In the genomic region with DNA sequence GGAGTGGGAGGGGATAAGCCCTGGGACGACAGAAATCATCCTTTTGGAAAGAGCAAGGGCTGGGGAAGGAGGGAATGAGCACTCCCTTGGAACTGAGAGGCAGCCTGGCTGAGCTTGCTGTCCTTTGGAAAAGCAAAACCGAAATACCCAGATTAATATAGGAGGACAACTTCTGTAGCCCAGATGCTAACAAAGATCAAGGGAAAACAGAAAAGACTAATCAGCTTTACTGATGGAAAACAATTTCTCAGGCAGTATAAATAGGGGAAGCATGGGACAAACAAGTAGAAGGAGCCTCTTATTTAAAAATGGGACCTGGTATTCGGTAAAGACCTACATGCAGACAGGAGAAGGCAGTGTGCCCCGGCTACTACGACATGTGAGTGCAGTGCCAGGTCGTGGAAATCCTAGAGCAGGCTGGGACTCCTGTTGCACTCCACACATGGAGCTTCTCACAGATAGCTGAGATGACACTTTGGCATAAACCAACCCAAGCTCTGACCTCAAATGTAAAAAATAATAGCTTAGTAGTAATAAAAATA, we compare ENCODE assay signal across 8 cellular contexts. TPM values are rescaled to one million over a fixed set of nuclear protein-coding genes. Genes with fewer than 3 reads are reported as not detected.
A peak's percentile ranks its signal among the peaks of the same experiment; 100 is the strongest.
DNase-seq lines count a peak whose midpoint lies in the region; ATAC-seq and TF ChIP-seq lines count a peak whose summit lies in the region.

No MANE protein-coding gene starts in this region.

- intact Hi-C loops in IMR-90 (cut with micrococcal nuclease), result loop anchor here (2.0 to 10.0 kb wide), 8 partner anchors 154 to 1218 kb away; no protein-coding TSS in a partner anchor
- intact Hi-C loops in right cardiac atrium (cut with DNase I), result loop anchor here in 1 of 4 donors (5.0 kb wide), 1 partner anchor 325 kb away; no protein-coding TSS in a partner anchor
- intact Hi-C loops in gastrocnemius medialis (cut with DNase I; ENCODE audit: low total_unique reads), result loop anchor here (2.0 to 10.0 kb wide), 2 partner anchors 162 to 1198 kb away; partner anchors contain the start of gene TMX3

- peak overlapping the region in 1 of 2 experiments; percentile 64; a peak in 2 of 4 replicates for H4K8ac ChIP-seq in IMR-90 (ENCODE audit: low read depth in 2 of 2, low read length in 2 of 2)

- H3K4me1 ChIP-seq in IMR-90 (ENCODE audit: control insufficient read depth, insufficient read depth, low read length), result peaks cover 10% of the 10 kb centered on the region
- no peaks in the 10 kb centered on the region for H3K4me1 ChIP-seq in right cardiac atrium (ENCODE audit: control insufficient read depth, insufficient read depth, low read length)
- peaks cover 6 to 13% of the 10 kb centered on the region in 2 donors for H3K4me1 ChIP-seq in gastrocnemius medialis

- H2AK5ac ChIP-seq in IMR-90 (ENCODE audit: low read depth, low read length), result peak overlapping the region; percentile 56; the same call in 1 of the 2 replicates

- ATAC-seq in IMR-90 (ENCODE audit: low read depth) (peak; percentile 66), right cardiac atrium (peak; percentile 81 to 83), gastrocnemius medialis (peak in 1 of 2 donors; percentile 73), HG03432 (IDR thresholded peaks at IDR 0.05; ENCODE audit: unreplicated experiment) (no peak), GM18519 (IDR thresholded peaks at IDR 0.05; ENCODE audit: low FRiP score, unreplicated experiment) (no peak)
- ATAC-seq in activated naive CD8-positive, alpha-beta T cell treated with anti-CD3 and anti-CD28 coated beads, Interleukin-2, amount 10 ng/mL, durations not matched to agents 7 days and 5 days (ENCODE audit: low read depth), result no peak

- in situ Hi-C loops in IMR-90 (cut with MboI; ENCODE audit: low sequenced_read_pairs), result loop anchor here (5.0 to 10.0 kb wide), 4 partner anchors 155 to 1148 kb away; no protein-coding TSS in a partner anchor
- in situ Hi-C loops in gastrocnemius medialis (cut with MboI; ENCODE audit: low sequenced_read_pairs in 4 of 4), result no loop called here

- peak overlapping the region; percentile 96 for H3K4me3 Mint-ChIP-seq in activated naive CD8-positive, alpha-beta T cell treated with anti-CD3 and anti-CD28 coated beads, Interleukin-2, amount 10 ng/mL, durations not matched to agents 7 days and 5 days

- DNase-seq in BJ (ENCODE audit: low read depth), result no peak
- peak; percentile 25 for DNase-seq in IMR-90
- DNase-seq in activated naive CD8-positive, alpha-beta T cell treated with anti-CD3 and anti-CD28 coated beads, Interleukin-2, amount 10 ng/mL, durations not matched to agents 7 days and 5 days, result no peak
- peak; percentile 22 to 79 (median 72) for DNase-seq in right cardiac atrium
- DNase-seq in gastrocnemius medialis, result peak in 1 of 2 donors; percentile 19
- DNase-seq in A172 (ENCODE audit: low spot score), result no peak

- peak overlapping the region; percentile 66; the same call in 1 of the 2 replicates for H2BK20ac ChIP-seq in IMR-90 (ENCODE audit: low read depth, low read length)

- H3K9ac ChIP-seq in IMR-90 (ENCODE audit: low read depth, low read length), result peak overlapping the region; percentile 86

- H3K4ac ChIP-seq in IMR-90 (ENCODE audit: low read depth, low read length), result peak overlapping the region; percentile 83

- peak overlapping the region; percentile 89 for H2AFZ ChIP-seq in IMR-90 (replicated peaks; ENCODE audit: low read length, poor library complexity)

- peak overlapping the region; percentile 69 for H3K14ac ChIP-seq in IMR-90 (replicated peaks; ENCODE audit: low read depth, low read length)

- H2AK9ac ChIP-seq in IMR-90 (replicated peaks; ENCODE audit: low read depth, low read length, poor library complexity), result peak overlapping the region; percentile 13

- no peak overlapping the region for H3K27ac Mint-ChIP-seq in activated naive CD8-positive, alpha-beta T cell treated with anti-CD3 and anti-CD28 coated beads, Interleukin-2, amount 10 ng/mL, durations not matched to agents 7 days and 5 days

- peak overlapping the region; percentile 81 for H2BK5ac ChIP-seq in IMR-90 (ENCODE audit: low read depth, low read length, poor library complexity, severe bottlenecking)

- H2BK15ac ChIP-seq in IMR-90 (ENCODE audit: low read depth, low read length), result peak overlapping the region; percentile 89; the same call in 1 of the 3 replicates

- TSS peak; percentile 73 for BruUV-seq in IMR-90 (replicated peaks; lab: Mats Ljungman, UMichigan)

- peak overlapping the region; percentile 71 for H2BK120ac ChIP-seq in IMR-90 (ENCODE audit: low read depth, low read length)

- H3K23ac ChIP-seq in IMR-90 (ENCODE audit: low read depth, low read length), result peak overlapping the region; percentile 41; the same call in 1 of the 2 replicates

- CTCF ChIA-PET in BJ (lab: Yijun Ruan, JAX) (interaction anchor here (1.5 to 3.5 kb wide), 3 partner anchors 134 to 151 kb away, joined by 3 to 10 read pairs (median 4); no protein-coding TSS in a partner anchor), IMR-90 (lab: Yijun Ruan, JAX) (interaction anchor here (0.5 to 0.9 kb wide), 2 partner anchors 8 to 605 kb away, joined by 3 read pairs; no protein-coding TSS in a partner anchor)

- H3K27ac ChIP-seq in IMR-90 (ENCODE audit: insufficient read depth, low read length), result peak overlapping the region; percentile 91
- peak overlapping the region; percentile 90 for H3K27ac ChIP-seq in right cardiac atrium (ENCODE audit: low read length)
- H3K27ac ChIP-seq in gastrocnemius medialis, result peak overlapping the region; percentile 69 to 84 (median 78)

- TF ChIP-seq POLR2A in IMR-90 (IDR thresholded peaks at IDR 0.05; ENCODE audit: low read depth, low read length) (no peak), gastrocnemius medialis (IDR thresholded peaks at IDR 0.05) (peak in 1 of 2 donors; percentile 42)

- peaks cover 10% of the 10 kb centered on the region for H3K9me1 ChIP-seq in IMR-90 (ENCODE audit: insufficient read depth, low read length)

- H3K4me3 ChIP-seq in BJ (ENCODE audit: low read depth, low read length) (peak overlapping the region; percentile 56), IMR-90 (ENCODE audit: insufficient read depth, low read depth, low read length) (peak overlapping the region; percentile 60), right cardiac atrium (ENCODE audit: low read length) (peak overlapping the region; percentile 93), gastrocnemius medialis (peak overlapping the region; percentile 60 to 80 (median 78))

- peak overlapping the region; percentile 61 for H3K4me2 ChIP-seq in IMR-90 (ENCODE audit: low read depth, low read length)

- H3K9me3 ChIP-seq in IMR-90 (ENCODE audit: control insufficient read depth, insufficient read depth, low read length), result no peaks in the 10 kb centered on the region
- no peaks in the 10 kb centered on the region for H3K9me3 ChIP-seq in right cardiac atrium (ENCODE audit: control insufficient read depth, low read length)
- H3K9me3 ChIP-seq in gastrocnemius medialis, result no peaks in the 10 kb centered on the region

- H4K5ac ChIP-seq in IMR-90 (ENCODE audit: low read depth, low read length), result peak overlapping the region; percentile 24

- H3K27me3 ChIP-seq in BJ (ENCODE audit: control insufficient read depth, insufficient read depth, low read length), result no peaks in the 10 kb centered on the region
- H3K27me3 ChIP-seq in IMR-90 (ENCODE audit: control insufficient read depth, insufficient read depth, low read length), result no peaks in the 10 kb centered on the region
- H3K27me3 ChIP-seq in right cardiac atrium (ENCODE audit: control insufficient read depth, insufficient read depth), result no peaks in the 10 kb centered on the region
- H3K27me3 ChIP-seq in gastrocnemius medialis, result no peaks in the 10 kb centered on the region

- H4K91ac ChIP-seq in IMR-90 (ENCODE audit: insufficient read depth, low read depth, low read length), result peak overlapping the region; percentile 34

- H3K36me3 Mint-ChIP-seq in activated naive CD8-positive, alpha-beta T cell treated with anti-CD3 and anti-CD28 coated beads, Interleukin-2, amount 10 ng/mL, durations not matched to agents 7 days and 5 days, result no peaks in the 10 kb centered on the region

- peaks cover 12% of the 10 kb centered on the region; the same call in 1 of the 2 replicates for H4K20me1 ChIP-seq in IMR-90 (ENCODE audit: insufficient read depth, low read length)

- no peak for TF ChIP-seq CTCF in BJ (IDR thresholded peaks at IDR 0.05; ENCODE audit: insufficient read depth, low read depth, low read length)
- TF ChIP-seq CTCF in IMR-90 (conservative IDR thresholded peaks at IDR 0.05; ENCODE audit: low read depth, low read length), result no peak
- no peak for TF ChIP-seq CTCF in gastrocnemius medialis (IDR thresholded peaks at IDR 0.05 in 4 of 5, conservative IDR thresholded peaks at IDR 0.05 in 1 of 5)

- H3K9me3 Mint-ChIP-seq in activated naive CD8-positive, alpha-beta T cell treated with anti-CD3 and anti-CD28 coated beads, Interleukin-2, amount 10 ng/mL, durations not matched to agents 7 days and 5 days, result no peaks in the 10 kb centered on the region

- peak overlapping the region; percentile 48 for H3K18ac ChIP-seq in IMR-90 (ENCODE audit: low read depth, low read length)

- H3K56ac ChIP-seq in IMR-90 (ENCODE audit: extremely low read depth, insufficient read depth, low read length), result peak overlapping the region; percentile 72

- peaks cover 30% of the 10 kb centered on the region for H3K27me3 Mint-ChIP-seq in activated naive CD8-positive, alpha-beta T cell treated with anti-CD3 and anti-CD28 coated beads, Interleukin-2, amount 10 ng/mL, durations not matched to agents 7 days and 5 days

- peaks cover 13% of the 10 kb centered on the region for H3K4me1 Mint-ChIP-seq in activated naive CD8-positive, alpha-beta T cell treated with anti-CD3 and anti-CD28 coated beads, Interleukin-2, amount 10 ng/mL, durations not matched to agents 7 days and 5 days

- 0% methylated on average over 1 of the region's 6 CpGs; no CpG with 5 or more reads in 1 of the 2 experiments for WGBS in IMR-90 (ENCODE audit: extremely low coverage in 2 of 2, insufficient read length in 1 of 2), 2 experiments
- 6% methylated on average over 6 of the region's 6 CpGs for WGBS in right cardiac atrium

- dilution Hi-C loops in IMR-90 (cut with HindIII; ENCODE audit: low sequenced_read_pairs, unreplicated experiment), result no loop called here

- peaks cover 16 to 38% of the 10 kb centered on the region in 2 experiments for H3K79me1 ChIP-seq in IMR-90 (ENCODE audit: low read depth in 1 of 2, low read length in 2 of 2)

- POLR2A ChIA-PET in BJ (lab: Charles Lee), result interaction anchor here (0.6 to 1.3 kb wide), 3 partner anchors 83 to 313 kb away, joined by 3 to 4 read pairs (median 3); no protein-coding TSS in a partner anchor
- POLR2A ChIA-PET in IMR-90 (lab: Charles Lee; ENCODE audit: unreplicated experiment), result interaction anchor here (0.7 to 0.8 kb wide), 2 partner anchors 151 to 188 kb away, joined by 3 to 5 read pairs; no protein-coding TSS in a partner anchor
- POLR2A ChIA-PET in activated naive CD8-positive, alpha-beta T cell treated with anti-CD3 and anti-CD28 coated beads, Interleukin-2, amount 10 ng/mL, durations not matched to agents 7 days and 5 days (lab: Charles Lee), result no interaction called here

- H3K36me3 ChIP-seq in BJ (ENCODE audit: control insufficient read depth, insufficient read depth, low read length), result peaks cover 3% of the 10 kb centered on the region; the same call in 1 of the 2 replicates
- peaks cover 16% of the 10 kb centered on the region for H3K36me3 ChIP-seq in IMR-90 (ENCODE audit: control insufficient read depth, insufficient read depth, low read length)
- no peaks in the 10 kb centered on the region for H3K36me3 ChIP-seq in gastrocnemius medialis

- no peak for TF ChIP-seq RAD21 in IMR-90 (IDR thresholded peaks at IDR 0.05; ENCODE audit: low read length)

RNA-seq across cellular contexts. Expression of gene DSEL, which starts 0.8 kb away (rescaled TPM):
- polyA plus RNA-seq in BJ (2011; rRNA removed) (19.9 and 44.5 TPM in 2 replicates), IMR-90 (2012; rRNA removed) (13.7 and 16.8 TPM in 2 replicates), right cardiac atrium (1.5 TPM)
- polyA minus RNA-seq in BJ (2011; rRNA and poly(A)+ RNA removed), result 59.5 and 63.4 TPM in 2 replicates
- total RNA-seq in IMR-90 (2012; rRNA removed) (100 and 145 TPM in 2 replicates), right cardiac atrium (1 to 10 TPM; 3.3 to 7.3 (median 5.3) TPM), gastrocnemius medialis (1 to 10 TPM; 1.6 to 2.5 (median 2.3) TPM)
- 3.9 and 5.8 TPM in 2 replicates for polyA plus RNA-seq in IMR-90 (2012; cell fraction: cytosol; rRNA removed)
- polyA plus RNA-seq in IMR-90 (2012; cell fraction: nucleus; rRNA removed; ENCODE audit: low replicate concordance), result 2.7 and 11.3 TPM in 2 replicates
- total RNA-seq in activated naive CD8-positive, alpha-beta T cell treated with anti-CD3 and anti-CD28 coated beads, Interleukin-2, amount 10 ng/mL, durations not matched to agents 7 days and 5 days, result under 1 TPM; 0.47 to 0.60 TPM
- total RNA-seq in A172 (2014; rRNA removed; shearing (Covaris generic)), result 5.9 and 6.8 TPM in 2 replicates

Comparison
In these comparisons a context has a peak if more than half of its experiments do, and no peak if none do; other contexts are left out.
1. DNase-seq: peak in IMR-90 (single experiment) and right cardiac atrium (3 of 3); none in BJ (single experiment), activated naive CD8-positive, alpha-beta T cell treated with anti-CD3 and anti-CD28 coated beads, Interleukin-2, amount 10 ng/mL, durations not matched to agents 7 days and 5 days (single experiment) and A172 (single experiment).
2. ATAC-seq: peak in IMR-90 (single experiment) and right cardiac atrium (2 of 2); none in activated naive CD8-positive, alpha-beta T cell treated with anti-CD3 and anti-CD28 coated beads, Interleukin-2, amount 10 ng/mL, durations not matched to agents 7 days and 5 days (single experiment), HG03432 (single experiment) and GM18519 (single experiment).
3. RNA of gene DSEL, which starts 0.8 kb away (total RNA-seq): 100 to 145 TPM in IMR-90; 5.9 to 6.8 TPM in A172, 3.3 to 7.3 TPM in right cardiac atrium, 1.6 to 2.5 TPM in gastrocnemius medialis and 0.47 to 0.60 TPM in activated naive CD8-positive, alpha-beta T cell treated with anti-CD3 and anti-CD28 coated beads, Interleukin-2, amount 10 ng/mL, durations not matched to agents 7 days and 5 days; every median in the first group is over 10 times any median in the second.
4. Peak in every context shown above with its lines, with median percentiles within 50 percentile points of each other: H3K4me3 ChIP-seq and H3K27ac ChIP-seq.